Comparison of ENCODE assay signal across 20 cellular contexts in the genomic region with DNA sequence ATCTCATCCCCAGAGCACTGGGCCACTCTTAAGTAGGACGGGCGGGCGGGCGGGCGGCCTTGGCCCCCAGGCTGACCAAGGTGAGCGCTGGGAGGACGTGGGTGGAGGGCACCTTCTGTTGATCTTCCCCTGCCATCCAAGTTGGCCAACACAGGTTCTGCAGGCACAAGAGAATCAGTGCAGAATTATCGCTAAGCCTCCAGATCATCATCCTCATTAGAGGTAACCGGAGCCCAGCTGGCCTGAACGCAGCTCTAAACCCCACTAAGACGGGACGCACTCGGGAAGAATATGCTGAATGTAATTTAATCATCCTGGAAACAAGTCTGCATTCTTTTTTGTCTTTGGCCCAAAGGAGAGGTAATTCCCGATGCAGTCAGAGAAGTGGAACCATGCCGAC.
DNase-seq lines count a peak whose midpoint lies in the region; ATAC-seq and TF ChIP-seq lines count a peak whose summit lies in the region.
"Had no signal": no experiment of that assay in that cellular context is flagged by ENCODE, and none has a peak within 500 bp of the region (broad histone marks: within the 10 kb centered on the region; RNA-seq: fewer than 3 reads in every experiment).

No MANE protein-coding gene starts in this region.

- peak; percentile 60 for DNase-seq in D341Med (ENCODE audit: low spot score)
- peak; percentile 52 for DNase-seq in NCI-H524 treated with DMSO at 0.1 percent for 48 hours (lab: John Stamatoyannopoulos, UW)
- DNase-seq in NCI-H82 treated with DMSO at 0.1 percent for 48 hours (lab: John Stamatoyannopoulos, UW; ENCODE audit: unreplicated experiment) = peak; percentile 13
- DNase-seq in chondrocyte (ENCODE audit: low spot score) = peak; percentile 24
- no peak for DNase-seq in effector CD4-positive, alpha-beta T cell
- DNase-seq in stimulated activated CD4-positive, alpha-beta T cell treated with anti-CD3 and anti-CD28 coated beads, Interleukin-15, amount 100 ng/mL, for 24 hours = no peak
- no peak for DNase-seq in RWPE1 (ENCODE audit: low spot score)
- DNase-seq: AML-193; Caco-2; Calu3; CD4-positive, alpha-beta T cell; CD8-positive, alpha-beta T cell; DMS79 treated with DMSO at 0.1 percent for 48 hours; GF-D8 had no signal

- POLR2A ChIA-PET in RWPE1 (lab: Yijun Ruan, JAX; ENCODE audit: low non-redundant PET) = no interaction called here

- peaks cover 5% of the 10 kb centered on the region for H3K9me3 Mint-ChIP-seq in chondrocyte (ENCODE audit: low read depth)
- H3K9me3 Mint-ChIP-seq: CD4-positive, alpha-beta T cell; CD8-positive, alpha-beta T cell had no signal

- peaks cover 3% of the 10 kb centered on the region for H3K4me1 Mint-ChIP-seq in chondrocyte (ENCODE audit: low read depth)
- H3K4me1 Mint-ChIP-seq: B cell had no signal

- no peak overlapping the region for H3K4me3 Mint-ChIP-seq in chondrocyte (ENCODE audit: unreplicated experiment)
- H3K4me3 Mint-ChIP-seq: B cell; CD4-positive, alpha-beta T cell; CD8-positive, alpha-beta T cell had no signal

- no peak for ATAC-seq in GM19452 (IDR thresholded peaks at IDR 0.05; ENCODE audit: unreplicated experiment)
- ATAC-seq: A549; CD8-positive, alpha-beta T cell had no signal

- H3K27me3 Mint-ChIP-seq in chondrocyte (ENCODE audit: low read depth) = peaks cover 14% of the 10 kb centered on the region

- no peak overlapping the region for H3K27ac Mint-ChIP-seq in chondrocyte (ENCODE audit: unreplicated experiment)
- H3K27ac Mint-ChIP-seq: B cell; CD4-positive, alpha-beta T cell; CD8-positive, alpha-beta T cell had no signal

- no peaks in the 10 kb centered on the region for H3K36me3 Mint-ChIP-seq in chondrocyte (ENCODE audit: low read depth)
- H3K36me3 Mint-ChIP-seq: CD8-positive, alpha-beta T cell had no signal

- CTCF ChIA-PET in RWPE1 (lab: Yijun Ruan, JAX) = no interaction called here

- TF ChIP-seq CTCF in chondrocyte (IDR thresholded peaks at IDR 0.05) = no peak
- no peak for TF ChIP-seq CTCF in RWPE1 (conservative IDR thresholded peaks at IDR 0.05; ENCODE audit: low read depth)

- no peak overlapping the region for H3K27ac ChIP-seq in RWPE1
- H3K27ac ChIP-seq: 22Rv1; A549; BLaER1 treated with 17β-estradiol and CSF1 and Interleukin-3, amounts not matched to agents 10 nM and 100 nM; C4-2B had no signal

Comparison
In these comparisons a context has a peak if more than half of its experiments do, and no peak if none do; other contexts are left out.
1. DNase-seq: peak in D341Med (single experiment), NCI-H524 treated with DMSO at 0.1 percent for 48 hours (single experiment), NCI-H82 treated with DMSO at 0.1 percent for 48 hours (single experiment) and chondrocyte (single experiment); none in effector CD4-positive, alpha-beta T cell (single experiment), stimulated activated CD4-positive, alpha-beta T cell treated with anti-CD3 and anti-CD28 coated beads, Interleukin-15, amount 100 ng/mL, for 24 hours (single experiment) and RWPE1 (single experiment).